1 cellular context compared by ENCODE assay signal in the genomic region with DNA sequence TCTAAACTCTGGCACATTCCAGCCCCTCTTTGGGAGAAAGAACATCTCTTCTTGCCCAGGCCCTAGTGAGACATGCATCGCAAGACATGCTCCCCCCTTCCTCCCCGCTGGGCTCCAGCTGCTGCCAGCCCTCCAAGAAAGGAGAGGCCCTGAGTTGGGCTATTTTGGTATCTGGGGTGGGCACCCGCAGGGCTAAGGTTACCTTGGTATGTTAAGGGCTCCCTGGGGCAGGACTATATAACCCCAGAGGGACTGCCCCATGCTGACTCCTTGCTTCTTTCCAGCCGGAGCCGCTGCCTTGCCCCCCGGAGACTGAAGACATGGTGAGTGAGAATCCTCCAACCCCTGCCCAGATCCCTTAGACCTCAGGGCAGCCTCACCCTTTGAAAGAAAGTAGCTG.
TF ChIP-seq lines count a peak whose summit lies in the region.

MYL11 (plus strand) TSS at position 265 of the 400 bp plus-strand sequence; CDS start at position 321, 56 bp downstream.

TF ChIP-seq in IMR-90, 13 proteins besides CTCF, POLR2A, EP300 and RAD21 (continued from another document):
- no peak for TF ChIP-seq BHLHE40 (IDR thresholded peaks at IDR 0.05; ENCODE audit: low read depth, low read length)
- no peak for TF ChIP-seq CHD1 (IDR thresholded peaks at IDR 0.05; ENCODE audit: low read depth, low read length)
- no peak for TF ChIP-seq NFE2L2 (IDR thresholded peaks at IDR 0.05; ENCODE audit: low read depth, low read length)
- TF ChIP-seq, protein P1, sequence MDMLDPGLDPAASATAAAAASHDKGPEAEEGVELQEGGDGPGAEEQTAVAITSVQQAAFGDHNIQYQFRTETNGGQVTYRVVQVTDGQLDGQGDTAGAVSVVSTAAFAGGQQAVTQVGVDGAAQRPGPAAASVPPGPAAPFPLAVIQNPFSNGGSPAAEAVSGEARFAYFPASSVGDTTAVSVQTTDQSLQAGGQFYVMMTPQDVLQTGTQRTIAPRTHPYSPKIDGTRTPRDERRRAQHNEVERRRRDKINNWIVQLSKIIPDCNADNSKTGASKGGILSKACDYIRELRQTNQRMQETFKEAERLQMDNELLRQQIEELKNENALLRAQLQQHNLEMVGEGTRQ (IDR thresholded peaks at IDR 0.05; ENCODE audit: low read depth, low read length), result no peak
- no peak for TF ChIP-seq MAFK (IDR thresholded peaks at IDR 0.05; ENCODE audit: low read depth, low read length)
- no peak for TF ChIP-seq FOS (IDR thresholded peaks at IDR 0.05; ENCODE audit: low read depth, low read length)
- no peak for TF ChIP-seq SMC3 (IDR thresholded peaks at IDR 0.05; ENCODE audit: low read depth, low read length)
- TF ChIP-seq RFX5 (IDR thresholded peaks at IDR 0.05; ENCODE audit: low read depth, low read length), result no peak
